In the genomic region with DNA sequence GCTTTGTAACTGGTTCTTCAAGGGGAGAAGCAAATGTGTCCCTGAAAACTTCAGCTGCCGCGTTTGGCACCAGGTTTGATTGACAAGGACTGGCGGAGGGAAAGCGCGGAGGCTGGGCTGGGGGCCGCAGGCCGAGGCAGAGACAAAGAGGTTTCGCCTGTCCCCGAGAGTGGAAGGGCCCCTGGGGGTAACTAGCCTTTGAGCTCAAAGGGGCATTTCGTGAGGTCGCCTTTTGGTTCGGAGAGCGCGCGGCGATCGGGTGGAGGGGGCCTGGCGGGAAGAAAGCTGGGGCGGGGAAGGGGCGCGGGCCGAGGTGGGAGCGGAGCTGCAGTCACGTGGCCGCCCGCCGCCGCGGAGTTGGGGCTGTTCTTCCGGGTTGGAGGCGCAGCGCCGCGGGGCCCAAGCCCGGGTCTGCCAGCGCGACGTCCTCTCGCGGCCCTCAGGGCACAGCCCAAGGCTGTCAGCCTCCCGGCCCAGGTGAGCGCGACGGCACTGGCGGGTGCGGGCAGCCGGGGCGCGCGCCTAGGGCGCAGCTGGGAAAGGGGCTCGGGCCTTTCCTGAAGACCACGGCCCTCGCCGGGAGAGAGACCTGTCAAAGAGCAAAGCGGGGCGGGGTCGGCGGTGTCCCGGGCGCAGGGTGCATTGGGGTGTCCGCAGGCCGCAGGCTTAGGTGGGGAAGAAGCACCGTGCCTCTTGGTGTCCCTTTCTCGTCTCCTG, we compare ENCODE assay signal across 8 cellular contexts. TPM values are rescaled to one million over a fixed set of nuclear protein-coding genes. Genes with fewer than 3 reads are reported as not detected.
A peak's percentile ranks its signal among the peaks of the same experiment; 100 is the strongest.
DNase-seq lines count a peak whose midpoint lies in the region; ATAC-seq and TF ChIP-seq lines count a peak whose summit lies in the region.

Gene NNT, plus strand, starts transcription at position 363 of the 717 bp plus-strand sequence. CDS start 6,016 bp downstream, outside the sequence.

- H3K23ac ChIP-seq in trophoblast cell (ENCODE audit: low read length), result peak within 1 kb of the TSS; percentile 29

- H3K79me2 ChIP-seq in Loucy (ENCODE audit: insufficient read depth, low read length) (peaks cover 84% of the 10 kb centered on the region), trophoblast cell (ENCODE audit: control insufficient read depth, insufficient read depth, low read length, poor library complexity) (peaks cover 9% of the 10 kb centered on the region)

- no peaks in the 10 kb centered on the region for H3K9me3 Mint-ChIP-seq in activated naive CD8-positive, alpha-beta T cell (ENCODE audit: low read depth)

- peak within 1 kb of the TSS; percentile 92 for H3K14ac ChIP-seq in trophoblast cell (ENCODE audit: low read length)

- H3K36me3 ChIP-seq in Loucy (ENCODE audit: insufficient read depth, low read length) (no peaks in the 10 kb centered on the region), trophoblast cell (ENCODE audit: control insufficient read depth in 1 of 2, insufficient read depth in 2 of 2, low read length in 2 of 2) (no peaks in the 10 kb centered on the region), transverse colon (no peaks in the 10 kb centered on the region)

- H3K9me3 ChIP-seq in Loucy (ENCODE audit: insufficient read depth, low read depth, low read length) (no peaks in the 10 kb centered on the region), trophoblast cell (ENCODE audit: insufficient read depth, low read depth, low read length) (no peaks in the 10 kb centered on the region), transverse colon (no peaks in the 10 kb centered on the region)

- H3K4me2 ChIP-seq in Loucy (ENCODE audit: low read depth, low read length, poor library complexity, severe bottlenecking), result peak within 1 kb of the TSS; percentile 84
- H3K4me2 ChIP-seq in trophoblast cell (ENCODE audit: low read length), result peak within 1 kb of the TSS; percentile 96

- H3K9me2 ChIP-seq in Loucy (replicated peaks; ENCODE audit: low read depth, low read length), result no peaks in the 10 kb centered on the region

- H3K36me3 Mint-ChIP-seq in activated naive CD8-positive, alpha-beta T cell, result peaks cover 3% of the 10 kb centered on the region

- peak within 1 kb of the TSS; percentile 96 for H2BK120ac ChIP-seq in trophoblast cell (ENCODE audit: insufficient read depth, low read length, poor library complexity)

- no peaks in the 10 kb centered on the region for H3K27me3 Mint-ChIP-seq in activated naive CD8-positive, alpha-beta T cell

- H3K9ac ChIP-seq in Loucy (ENCODE audit: low read depth, low read length, poor library complexity, severe bottlenecking), result peak within 1 kb of the TSS; percentile 97
- peak within 1 kb of the TSS; percentile 88 for H3K9ac ChIP-seq in trophoblast cell (ENCODE audit: low read length)

- H4K8ac ChIP-seq in trophoblast cell (ENCODE audit: low read depth, low read length), result peak within 1 kb of the TSS; percentile 90

- H3K4me1 ChIP-seq in Loucy (ENCODE audit: insufficient read depth, low read length, poor library complexity, severe bottlenecking) (peaks cover 53% of the 10 kb centered on the region), trophoblast cell (ENCODE audit: control insufficient read depth in 1 of 2, insufficient read depth in 2 of 2, low read length in 2 of 2) (peaks cover 5 to 11% of the 10 kb centered on the region in 2 experiments), transverse colon (peaks cover 0 to 27% (median 13%) of the 10 kb centered on the region in 4 donors)

- H3K27ac ChIP-seq in trophoblast cell (ENCODE audit: low read depth, low read length), result peak within 1 kb of the TSS; percentile 77
- peak within 1 kb of the TSS; percentile 88 to 93 (median 90) for H3K27ac ChIP-seq in transverse colon

- peak within 1 kb of the TSS; percentile 82 for H4K12ac ChIP-seq in trophoblast cell (ENCODE audit: low read depth, low read length)

- ATAC-seq in Right ventricle myocardium superior (ENCODE audit: poor library complexity), result peak; percentile 88

- H3K4me3 ChIP-seq in Loucy (ENCODE audit: low read length, poor library complexity, severe bottlenecking) (peak within 1 kb of the TSS; percentile 93), trophoblast cell (ENCODE audit: low read depth, low read length) (peak within 1 kb of the TSS; percentile 89), transverse colon (peak within 1 kb of the TSS; percentile 78 to 92 (median 81))

- in situ Hi-C loops in transverse colon (cut with MboI; ENCODE audit: low pct_ligation_motif_present in 1 of 4, low pct_unique_long_range_greater_than_20kb in 1 of 4, low sequenced_read_pairs in 3 of 4), result no loop called here

- no CpG with 5 or more reads among the region's 65 CpGs for WGBS in trophoblast cell (ENCODE audit: extremely low coverage, insufficient coverage, insufficient read length)
- WGBS in transverse colon (ENCODE audit: low coverage in 1 of 2), 2 donors, result 0 to 1% methylated on average over 4 to 30 of the region's 65 CpGs

- peak within 1 kb of the TSS; percentile 84 for H2BK12ac ChIP-seq in trophoblast cell (ENCODE audit: low read length)

- peaks cover 54% of the 10 kb centered on the region for H3K4me1 Mint-ChIP-seq in activated naive CD8-positive, alpha-beta T cell (ENCODE audit: low read depth)

- no peaks in the 10 kb centered on the region for H3F3A ChIP-seq in Loucy (ENCODE audit: low read depth)

- H3K4ac ChIP-seq in trophoblast cell (ENCODE audit: low read depth, low read length), result peak within 1 kb of the TSS; percentile 65

- no peak for TF ChIP-seq CTCF in Loucy (conservative IDR thresholded peaks at IDR 0.05; ENCODE audit: low read length)
- TF ChIP-seq CTCF in transverse colon (IDR thresholded peaks at IDR 0.05), result no peak

- H2BK5ac ChIP-seq in trophoblast cell (ENCODE audit: low read depth, low read length, poor library complexity), result peak within 1 kb of the TSS; percentile 79

- peak within 1 kb of the TSS; percentile 0 for H2AK5ac ChIP-seq in trophoblast cell (ENCODE audit: low read length)

- H3K18ac ChIP-seq in trophoblast cell (ENCODE audit: low read length), result peak within 1 kb of the TSS; percentile 93

- peaks cover 14% of the 10 kb centered on the region for H3K79me1 ChIP-seq in trophoblast cell (ENCODE audit: low read length)

- peak; percentile 25 for TF ChIP-seq POLR2A in transverse colon (IDR thresholded peaks at IDR 0.05)

- H4K91ac ChIP-seq in trophoblast cell (ENCODE audit: low read depth, low read length), result peak within 1 kb of the TSS; percentile 92

- TF ChIP-seq EP300 in transverse colon (IDR thresholded peaks at IDR 0.05; ENCODE audit: low read depth), result no peak

- intact Hi-C loops in Right ventricle myocardium superior (cut with DNase I), result loop anchor here (5.0 kb wide), 1 partner anchor 46 kb away; the partner anchor contains the start of gene PAIP1
- intact Hi-C loops in transverse colon (cut with DNase I; ENCODE audit: low total_unique reads), result loop anchor here (10.0 kb wide), 1 partner anchor 48 kb away; the partner anchor contains the start of gene PAIP1

- H4K20me1 ChIP-seq in Loucy (ENCODE audit: insufficient read depth, low read length, poor library complexity, severe bottlenecking), result peaks cover 12% of the 10 kb centered on the region

- H3K27ac Mint-ChIP-seq in activated naive CD8-positive, alpha-beta T cell, result peak within 1 kb of the TSS; percentile 97

- no peaks in the 10 kb centered on the region for H3K27me3 ChIP-seq in Loucy (ENCODE audit: insufficient read depth, low read length, poor library complexity, severe bottlenecking)
- no peaks in the 10 kb centered on the region for H3K27me3 ChIP-seq in trophoblast cell (ENCODE audit: insufficient read depth, low read length)
- H3K27me3 ChIP-seq in transverse colon, result no peaks in the 10 kb centered on the region

- peak; percentile 27 for DNase-seq in GDM1 (lab: John Stamatoyannopoulos, UW)
- peak; percentile 48 for DNase-seq in H4 (ENCODE audit: low spot score)
- DNase-seq in SKM-1 (lab: John Stamatoyannopoulos, UW; ENCODE audit: unreplicated experiment), result peak; percentile 47
- DNase-seq in Right ventricle myocardium superior, result peak; percentile 90
- DNase-seq in trophoblast cell, result peak; percentile 56 to 84
- DNase-seq in transverse colon, result peak; percentile 84

- H2AFZ ChIP-seq in Loucy (ENCODE audit: low read length), result peak within 1 kb of the TSS; percentile 98
- peak within 1 kb of the TSS; percentile 96 for H2AFZ ChIP-seq in trophoblast cell (ENCODE audit: insufficient read depth, low read length, poor library complexity)

- H3K4me3 Mint-ChIP-seq in activated naive CD8-positive, alpha-beta T cell, result peak within 1 kb of the TSS; percentile 95

RNA-seq across cellular contexts. Expression of gene NNT, which starts in this region (rescaled TPM):
- total RNA-seq in H4 (2014; rRNA removed; shearing (Covaris generic)), result 74.1 and 97.7 TPM in 2 replicates
- total RNA-seq in Right ventricle myocardium superior, result 573 TPM
- 20.1 and 20.7 TPM in 2 replicates for polyA plus RNA-seq in trophoblast cell (2013)
- total RNA-seq in transverse colon, result 10 to 100 TPM; 21.9 to 93.0 (median 48.8) TPM

Comparison
In these comparisons a context has a peak if more than half of its experiments do, and no peak if none do; other contexts are left out.
1. Peak in every context shown above with its lines: DNase-seq, ATAC-seq, H3K4me3 ChIP-seq and H3K27ac ChIP-seq.
2. DNase-seq: peak in every context shown above with its lines; median percentile 90 in Right ventricle myocardium superior; 84 in transverse colon; 70 in trophoblast cell; 48 in H4; 47 in SKM-1; 27 in GDM1.